ENCODE assay signal across 10 cellular contexts in the genomic region with DNA sequence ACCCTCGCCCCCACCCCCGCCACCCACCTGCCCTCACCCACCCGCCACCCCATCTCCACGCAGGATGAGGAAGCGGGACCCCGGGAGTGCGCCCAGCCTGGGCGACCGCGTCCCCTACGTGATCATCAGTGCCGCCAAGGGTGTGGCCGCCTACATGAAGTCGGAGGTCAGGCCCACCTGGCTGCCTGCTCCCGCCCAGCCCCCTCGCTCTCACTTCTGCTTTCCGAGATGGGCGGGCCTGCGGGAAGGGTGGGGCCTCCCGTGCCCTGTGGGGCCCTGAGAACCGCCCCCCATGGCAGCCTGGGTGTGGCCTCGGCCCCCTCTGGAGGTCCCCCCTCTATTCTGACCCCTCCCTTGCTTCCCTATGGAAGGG. TPM values are rescaled to one million over a fixed set of nuclear protein-coding genes. Genes with fewer than 3 reads are reported as not detected.
DNase-seq lines count a peak whose midpoint lies in the region; ATAC-seq and TF ChIP-seq lines count a peak whose summit lies in the region.
"Had no signal": no experiment of that assay in that cellular context is flagged by ENCODE, and none has a peak within 500 bp of the region (broad histone marks: within the 10 kb centered on the region; RNA-seq: fewer than 3 reads in every experiment).

No MANE protein-coding gene starts in this region.

- no peaks in the 10 kb centered on the region for H3K9me3 Mint-ChIP-seq in activated B cell treated with CpG ODN at 0.5 μM for 24 hours

- no peak for TF ChIP-seq CTCF in activated B cell treated with CpG ODN at 0.5 μM for 24 hours (IDR thresholded peaks at IDR 0.05)
- TF ChIP-seq CTCF in foreskin fibroblast (IDR thresholded peaks at IDR 0.05; ENCODE audit: low read depth, low read length), result no peak

- peaks cover 0 to 7% (median 0%) of the 10 kb centered on the region in 11 experiments; a peak in 1 of 22 replicates for H3K27me3 ChIP-seq in BLaER1 treated with 17β-estradiol and CSF1 and Interleukin-3, amounts not matched to agents 10 nM and 100 nM

- peak overlapping the region in 10 of 11 experiments; percentile 35 to 86 (median 82); a peak in 19 of 22 replicates for H3K9ac ChIP-seq in BLaER1 treated with 17β-estradiol and CSF1 and Interleukin-3, amounts not matched to agents 10 nM and 100 nM

- peak overlapping the region; percentile 95 for H3K27ac Mint-ChIP-seq in activated B cell treated with CpG ODN at 0.5 μM for 24 hours

- peak overlapping the region; percentile 78 to 96 (median 90) for H3K4me2 ChIP-seq in BLaER1 treated with 17β-estradiol and CSF1 and Interleukin-3, amounts not matched to agents 10 nM and 100 nM

- H3K27ac ChIP-seq in BLaER1 treated with 17β-estradiol and CSF1 and Interleukin-3, amounts not matched to agents 10 nM and 100 nM, result peak overlapping the region in 10 of 11 experiments; percentile 49 to 97 (median 92); a peak in 20 of 22 replicates
- H3K27ac ChIP-seq: SK-N-MC had no signal

- peaks cover 5 to 39% (median 36%) of the 10 kb centered on the region in 11 experiments; a peak in 21 of 22 replicates for H3K36me3 ChIP-seq in BLaER1 treated with 17β-estradiol and CSF1 and Interleukin-3, amounts not matched to agents 10 nM and 100 nM

- peaks cover 20% of the 10 kb centered on the region for H3K36me3 Mint-ChIP-seq in activated B cell treated with CpG ODN at 0.5 μM for 24 hours (ENCODE audit: low read depth)

- peaks cover 0 to 13% (median 0%) of the 10 kb centered on the region in 11 experiments; a peak in 4 of 22 replicates for H4K20me1 ChIP-seq in BLaER1 treated with 17β-estradiol and CSF1 and Interleukin-3, amounts not matched to agents 10 nM and 100 nM

- peaks cover 0 to 20% (median 9%) of the 10 kb centered on the region in 11 experiments; a peak in 13 of 22 replicates for H3K9me3 ChIP-seq in BLaER1 treated with 17β-estradiol and CSF1 and Interleukin-3, amounts not matched to agents 10 nM and 100 nM (replicated peaks in 1 of 11)

- H3K4me1 Mint-ChIP-seq in activated B cell treated with CpG ODN at 0.5 μM for 24 hours, result peaks cover 45% of the 10 kb centered on the region

- POLR2A ChIA-PET in activated B cell treated with CpG ODN at 0.5 μM for 24 hours (lab: Charles Lee), result interaction anchor here (0.6 to 8.4 kb wide), 26 partner anchors 14 to 548 kb away, joined by 3 to 282 read pairs (median 5); a partner anchor contains a TSS

- CTCF ChIA-PET in activated B cell treated with CpG ODN at 0.5 μM for 24 hours (lab: Charles Lee), result interaction anchor here (0.6 to 1.4 kb wide), 13 partner anchors 12 to 268 kb away, joined by 3 to 16 read pairs (median 4); a partner anchor contains a TSS

- DNase-seq in activated B cell treated with CpG ODN at 0.5 μM for 24 hours (peak; percentile 95), foreskin fibroblast (no peak), ecto neural progenitor cell (ENCODE audit: low spot score) (no peak), NCI-H82 treated with DMSO at 0.1 percent for 48 hours (lab: John Stamatoyannopoulos, UW; ENCODE audit: unreplicated experiment) (no peak)
- DNase-seq: hippocampal formation had no signal

- H3K27me3 Mint-ChIP-seq in activated B cell treated with CpG ODN at 0.5 μM for 24 hours, result no peaks in the 10 kb centered on the region

- intact Hi-C loops in activated B cell treated with CpG ODN at 0.5 μM for 24 hours (cut with micrococcal nuclease), result loop anchor here (1.0 to 2.0 kb wide), 10 partner anchors 15 to 96 kb away; a partner anchor contains a TSS

- peak overlapping the region in 5 of 10 experiments; percentile 25 to 54 (median 33); a peak in 7 of 20 replicates for H3K4me3 ChIP-seq in BLaER1 treated with 17β-estradiol and CSF1 and Interleukin-3, amounts not matched to agents 10 nM and 100 nM
- no peak overlapping the region for H3K4me3 ChIP-seq in foreskin fibroblast (ENCODE audit: low read depth in 1 of 2, low read length in 2 of 2)
- H3K4me3 ChIP-seq: SK-N-MC had no signal

- ATAC-seq in GM19372 (IDR thresholded peaks at IDR 0.05; ENCODE audit: low read depth, unreplicated experiment), result peak; percentile 61
- peak; percentile 59 for ATAC-seq in HG03175 (IDR thresholded peaks at IDR 0.05; ENCODE audit: unreplicated experiment)
- ATAC-seq in activated B cell treated with CpG ODN at 0.5 μM for 24 hours (ENCODE audit: low read depth), result peak; percentile 63
- ATAC-seq in SK-N-SH treated with all-trans-retinoic acid at 6 μM for 48 hours, result no peak

- peak overlapping the region; percentile 70 for H3K4me3 Mint-ChIP-seq in activated B cell treated with CpG ODN at 0.5 μM for 24 hours

- peaks cover 51 to 73% (median 71%) of the 10 kb centered on the region in 10 experiments for H3K4me1 ChIP-seq in BLaER1 treated with 17β-estradiol and CSF1 and Interleukin-3, amounts not matched to agents 10 nM and 100 nM

TF ChIP-seq in SK-N-SH treated with all-trans-retinoic acid at 6 μM for 48 hours, 23 proteins besides CTCF, POLR2A, EP300 and RAD21:
- TF ChIP-seq PPARA (CRISPR knock-in tag; IDR thresholded peaks at IDR 0.05; ENCODE audit: borderline replicate concordance) (no peak), ZNF70 (CRISPR knock-in tag; IDR thresholded peaks at IDR 0.05) (no peak), BACH2 (CRISPR knock-in tag; IDR thresholded peaks at IDR 0.05; ENCODE audit: borderline replicate concordance) (no peak), ZC3H10 (CRISPR knock-in tag; IDR thresholded peaks at IDR 0.05) (no peak), OSR1 (CRISPR knock-in tag; IDR thresholded peaks at IDR 0.05) (no peak)
- TF ChIP-seq, protein P1, sequence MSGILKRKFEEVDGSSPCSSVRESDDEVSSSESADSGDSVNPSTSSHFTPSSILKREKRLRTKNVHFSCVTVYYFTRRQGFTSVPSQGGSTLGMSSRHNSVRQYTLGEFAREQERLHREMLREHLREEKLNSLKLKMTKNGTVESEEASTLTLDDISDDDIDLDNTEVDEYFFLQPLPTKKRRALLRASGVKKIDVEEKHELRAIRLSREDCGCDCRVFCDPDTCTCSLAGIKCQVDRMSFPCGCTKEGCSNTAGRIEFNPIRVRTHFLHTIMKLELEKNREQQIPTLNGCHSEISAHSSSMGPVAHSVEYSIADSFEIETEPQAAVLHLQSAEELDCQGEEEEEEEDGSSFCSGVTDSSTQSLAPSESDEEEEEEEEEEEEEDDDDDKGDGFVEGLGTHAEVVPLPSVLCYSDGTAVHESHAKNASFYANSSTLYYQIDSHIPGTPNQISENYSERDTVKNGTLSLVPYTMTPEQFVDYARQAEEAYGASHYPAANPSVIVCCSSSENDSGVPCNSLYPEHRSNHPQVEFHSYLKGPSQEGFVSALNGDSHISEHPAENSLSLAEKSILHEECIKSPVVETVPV (CRISPR knock-in tag; IDR thresholded peaks at IDR 0.05), result no peak
- TF ChIP-seq, protein P2, sequence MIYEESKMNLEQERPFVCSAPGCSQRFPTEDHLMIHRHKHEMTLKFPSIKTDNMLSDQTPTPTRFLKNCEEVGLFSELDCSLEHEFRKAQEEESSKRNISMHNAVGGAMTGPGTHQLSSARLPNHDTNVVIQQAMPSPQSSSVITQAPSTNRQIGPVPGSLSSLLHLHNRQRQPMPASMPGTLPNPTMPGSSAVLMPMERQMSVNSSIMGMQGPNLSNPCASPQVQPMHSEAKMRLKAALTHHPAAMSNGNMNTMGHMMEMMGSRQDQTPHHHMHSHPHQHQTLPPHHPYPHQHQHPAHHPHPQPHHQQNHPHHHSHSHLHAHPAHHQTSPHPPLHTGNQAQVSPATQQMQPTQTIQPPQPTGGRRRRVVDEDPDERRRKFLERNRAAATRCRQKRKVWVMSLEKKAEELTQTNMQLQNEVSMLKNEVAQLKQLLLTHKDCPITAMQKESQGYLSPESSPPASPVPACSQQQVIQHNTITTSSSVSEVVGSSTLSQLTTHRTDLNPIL (CRISPR knock-in tag; IDR thresholded peaks at IDR 0.05; ENCODE audit: low read depth), result no peak

RNA-seq across cellular contexts. Expression of a gene that starts 3.1 kb away (rescaled TPM):
- total RNA-seq in activated B cell treated with CpG ODN at 0.5 μM for 24 hours, result 280 and 324 TPM in 2 replicates

RNA-seq across cellular contexts. Expression of a gene that starts 17.0 kb away (rescaled TPM):
- 1.1 and 1.4 TPM in 2 replicates for total RNA-seq in activated B cell treated with CpG ODN at 0.5 μM for 24 hours

RNA-seq across cellular contexts. Expression of a gene that starts 31.5 kb away (rescaled TPM):
- 58.8 and 65.5 TPM in 2 replicates for total RNA-seq in activated B cell treated with CpG ODN at 0.5 μM for 24 hours

RNA-seq across cellular contexts. Expression of a gene that starts 39.4 kb away (rescaled TPM):
- 66.9 and 79.5 TPM in 2 replicates for total RNA-seq in activated B cell treated with CpG ODN at 0.5 μM for 24 hours

RNA-seq across cellular contexts. Expression of a gene that starts 50.2 kb away (rescaled TPM):
- total RNA-seq in activated B cell treated with CpG ODN at 0.5 μM for 24 hours, result 1.4 and 2.4 TPM in 2 replicates
